15 cellular contexts compared by ENCODE assay signal in genomic region chr4:2816401-2816954, GRCh38. TPM values are rescaled to one million over a fixed set of nuclear protein-coding genes. Genes with fewer than 3 reads are reported as not detected.
A peak's percentile ranks its signal among the peaks of the same experiment; 100 is the strongest.
DNase-seq lines count a peak whose midpoint lies in the region; ATAC-seq and TF ChIP-seq lines count a peak whose summit lies in the region.
"Had no signal": no experiment of that assay in that cellular context is flagged by ENCODE, and none has a peak within 500 bp of the region (broad histone marks: within the 10 kb centered on the region; RNA-seq: fewer than 3 reads in every experiment).

No MANE protein-coding gene starts in this region.

- H3F3A ChIP-seq in Loucy (ENCODE audit: low read depth) = peaks cover 4% of the 10 kb centered on the region; the same call in 1 of the 2 replicates

- peak overlapping the region; percentile 72 for H3K4me3 ChIP-seq in Loucy (ENCODE audit: low read length, poor library complexity, severe bottlenecking)
- H3K4me3 ChIP-seq: cardiac muscle cell, transverse colon had no signal

- intact Hi-C loops in activated T-helper 1 cell treated with anti-CD3 and anti-CD28 coated beads, Interleukin-12 subunit alpha, Interleukin-12 subunit beta, Interleukin-2, Interleukin-4 antibody, amounts not matched to agents 30 ng/mL and 10 ng/mL and 1 ng/mL, durations not matched to agents 14 hours and 24 hours and 36 hours (cut with micrococcal nuclease) = no loop called here

- peak; percentile 38 for DNase-seq in SIG-M5 treated with dmso at 0.1 percent for 504 hours (lab: John Stamatoyannopoulos, UW; ENCODE audit: unreplicated experiment)
- DNase-seq in SIG-M5 (lab: John Stamatoyannopoulos, UW) = no peak
- no peak for DNase-seq in activated T-helper 1 cell treated with anti-CD3 and anti-CD28 coated beads, Interleukin-12 subunit alpha, Interleukin-12 subunit beta, Interleukin-2, Interleukin-4 antibody, amounts not matched to agents 30 ng/mL and 10 ng/mL and 1 ng/mL, durations not matched to agents 14 hours and 24 hours and 36 hours (ENCODE audit: low spot score)
- DNase-seq in natural killer cell treated with Interleukin-12 subunit alpha and Interleukin-12 subunit beta and Interleukin-15 and Interleukin-18, amount 100 ng/mL, for 72 hours (ENCODE audit: low spot score) = no peak
- DNase-seq in OCI-M2 (lab: John Stamatoyannopoulos, UW; ENCODE audit: unreplicated experiment) = no peak
- DNase-seq: 8988T, left cardiac atrium, NCI-H446 treated with DMSO at 0.1 percent for 48 hours, transverse colon had no signal

- TF ChIP-seq CTCF in Loucy (conservative IDR thresholded peaks at IDR 0.05; ENCODE audit: low read length) = no peak

- peaks cover 68% of the 10 kb centered on the region for H3K4me1 Mint-ChIP-seq in activated T-helper 1 cell treated with anti-CD3 and anti-CD28 coated beads, Interleukin-12 subunit alpha, Interleukin-12 subunit beta, Interleukin-2, Interleukin-4 antibody, amounts not matched to agents 30 ng/mL and 10 ng/mL and 1 ng/mL, durations not matched to agents 14 hours and 24 hours and 36 hours (ENCODE audit: low read depth)
- peaks cover 54 to 55% of the 10 kb centered on the region in 2 donors for H3K4me1 Mint-ChIP-seq in natural killer cell treated with Interleukin-12 subunit alpha and Interleukin-12 subunit beta and Interleukin-15 and Interleukin-18, amount 100 ng/mL, for 72 hours (ENCODE audit: low read depth in 2 of 2)

- peaks cover 92% of the 10 kb centered on the region for H3K79me2 ChIP-seq in Loucy (ENCODE audit: insufficient read depth, low read length)

- H3K27me3 Mint-ChIP-seq in activated T-helper 1 cell treated with anti-CD3 and anti-CD28 coated beads, Interleukin-12 subunit alpha, Interleukin-12 subunit beta, Interleukin-2, Interleukin-4 antibody, amounts not matched to agents 30 ng/mL and 10 ng/mL and 1 ng/mL, durations not matched to agents 14 hours and 24 hours and 36 hours (ENCODE audit: insufficient read depth) = no peaks in the 10 kb centered on the region
- no peaks in the 10 kb centered on the region for H3K27me3 Mint-ChIP-seq in natural killer cell treated with Interleukin-12 subunit alpha and Interleukin-12 subunit beta and Interleukin-15 and Interleukin-18, amount 100 ng/mL, for 72 hours

- ATAC-seq in natural killer cell treated with Interleukin-12 subunit alpha and Interleukin-12 subunit beta and Interleukin-15 and Interleukin-18, amount 100 ng/mL, for 72 hours = no peak
- ATAC-seq in GM21447 (IDR thresholded peaks at IDR 0.05; ENCODE audit: unreplicated experiment) = no peak
- no peak for ATAC-seq in HG02981 (IDR thresholded peaks at IDR 0.05; ENCODE audit: unreplicated experiment)
- ATAC-seq: heart left ventricle, left cardiac atrium, Panc1 had no signal

- no peak overlapping the region for H2AFZ ChIP-seq in Loucy (ENCODE audit: low read length)

- peaks cover 68% of the 10 kb centered on the region for H4K20me1 ChIP-seq in Loucy (ENCODE audit: insufficient read depth, low read length, poor library complexity, severe bottlenecking)

- no peaks in the 10 kb centered on the region for H3K27me3 ChIP-seq in Loucy (ENCODE audit: insufficient read depth, low read length, poor library complexity, severe bottlenecking)
- H3K27me3 ChIP-seq: cardiac muscle cell, heart left ventricle, transverse colon had no signal

- H3K9me3 Mint-ChIP-seq in activated T-helper 1 cell treated with anti-CD3 and anti-CD28 coated beads, Interleukin-12 subunit alpha, Interleukin-12 subunit beta, Interleukin-2, Interleukin-4 antibody, amounts not matched to agents 30 ng/mL and 10 ng/mL and 1 ng/mL, durations not matched to agents 14 hours and 24 hours and 36 hours = no peaks in the 10 kb centered on the region
- H3K9me3 Mint-ChIP-seq in natural killer cell treated with Interleukin-12 subunit alpha and Interleukin-12 subunit beta and Interleukin-15 and Interleukin-18, amount 100 ng/mL, for 72 hours = no peaks in the 10 kb centered on the region

- peak overlapping the region; percentile 74 for H3K4me3 Mint-ChIP-seq in activated T-helper 1 cell treated with anti-CD3 and anti-CD28 coated beads, Interleukin-12 subunit alpha, Interleukin-12 subunit beta, Interleukin-2, Interleukin-4 antibody, amounts not matched to agents 30 ng/mL and 10 ng/mL and 1 ng/mL, durations not matched to agents 14 hours and 24 hours and 36 hours
- H3K4me3 Mint-ChIP-seq in natural killer cell treated with Interleukin-12 subunit alpha and Interleukin-12 subunit beta and Interleukin-15 and Interleukin-18, amount 100 ng/mL, for 72 hours = peak overlapping the region; percentile 84

- peaks cover 4% of the 10 kb centered on the region; the same call in 1 of the 2 replicates for H3K36me3 ChIP-seq in Loucy (ENCODE audit: insufficient read depth, low read length)
- H3K36me3 ChIP-seq: cardiac muscle cell, transverse colon had no signal

- peaks cover 44% of the 10 kb centered on the region for H3K36me3 Mint-ChIP-seq in activated T-helper 1 cell treated with anti-CD3 and anti-CD28 coated beads, Interleukin-12 subunit alpha, Interleukin-12 subunit beta, Interleukin-2, Interleukin-4 antibody, amounts not matched to agents 30 ng/mL and 10 ng/mL and 1 ng/mL, durations not matched to agents 14 hours and 24 hours and 36 hours (ENCODE audit: low read depth)
- H3K36me3 Mint-ChIP-seq in natural killer cell treated with Interleukin-12 subunit alpha and Interleukin-12 subunit beta and Interleukin-15 and Interleukin-18, amount 100 ng/mL, for 72 hours = no peaks in the 10 kb centered on the region

- peak overlapping the region; percentile 56 for H3K9ac ChIP-seq in Loucy (ENCODE audit: low read depth, low read length, poor library complexity, severe bottlenecking)

- peak overlapping the region; percentile 40 for H3K27ac Mint-ChIP-seq in activated T-helper 1 cell treated with anti-CD3 and anti-CD28 coated beads, Interleukin-12 subunit alpha, Interleukin-12 subunit beta, Interleukin-2, Interleukin-4 antibody, amounts not matched to agents 30 ng/mL and 10 ng/mL and 1 ng/mL, durations not matched to agents 14 hours and 24 hours and 36 hours
- peak overlapping the region; percentile 87 to 98 for H3K27ac Mint-ChIP-seq in natural killer cell treated with Interleukin-12 subunit alpha and Interleukin-12 subunit beta and Interleukin-15 and Interleukin-18, amount 100 ng/mL, for 72 hours

- no peaks in the 10 kb centered on the region for H3K9me3 ChIP-seq in Loucy (ENCODE audit: insufficient read depth, low read depth, low read length)
- H3K9me3 ChIP-seq: transverse colon had no signal

- H3K4me1 ChIP-seq in Loucy (ENCODE audit: insufficient read depth, low read length, poor library complexity, severe bottlenecking) = peaks cover 68% of the 10 kb centered on the region

- peak overlapping the region; percentile 91 for H3K4me2 ChIP-seq in Loucy (ENCODE audit: low read depth, low read length, poor library complexity, severe bottlenecking)

- no peaks in the 10 kb centered on the region for H3K9me2 ChIP-seq in Loucy (replicated peaks; ENCODE audit: low read depth, low read length)

RNA-seq across cellular contexts. Expression of gene SH3BP2, which starts 23.6 kb away (rescaled TPM):
- 96.7 and 99.7 TPM in 2 replicates for total RNA-seq in activated T-helper 1 cell treated with anti-CD3 and anti-CD28 coated beads, Interleukin-12 subunit alpha, Interleukin-12 subunit beta, Interleukin-2, Interleukin-4 antibody, amounts not matched to agents 30 ng/mL and 10 ng/mL and 1 ng/mL, durations not matched to agents 14 hours and 24 hours and 36 hours
- total RNA-seq in natural killer cell treated with Interleukin-12 subunit alpha and Interleukin-12 subunit beta and Interleukin-15 and Interleukin-18, amount 100 ng/mL, for 72 hours = 100 to 1,000 TPM; 121 to 129 TPM

RNA-seq across cellular contexts. Expression of gene ADD1, which starts 27.2 kb away (rescaled TPM):
- total RNA-seq in activated T-helper 1 cell treated with anti-CD3 and anti-CD28 coated beads, Interleukin-12 subunit alpha, Interleukin-12 subunit beta, Interleukin-2, Interleukin-4 antibody, amounts not matched to agents 30 ng/mL and 10 ng/mL and 1 ng/mL, durations not matched to agents 14 hours and 24 hours and 36 hours = 200 and 203 TPM in 2 replicates
- total RNA-seq in natural killer cell treated with Interleukin-12 subunit alpha and Interleukin-12 subunit beta and Interleukin-15 and Interleukin-18, amount 100 ng/mL, for 72 hours = 100 to 1,000 TPM; 259 to 291 TPM
